Comparison of ENCODE assay signal across 2 cellular contexts in genomic region chr12:53523131-53523530, GRCh38.
TF ChIP-seq lines count a peak whose summit lies in the region.

No MANE protein-coding gene starts in this region.

TF ChIP-seq in IMR-90, 13 proteins besides CTCF, POLR2A, EP300 and RAD21:
- TF ChIP-seq FOS (IDR thresholded peaks at IDR 0.05; ENCODE audit: low read depth, low read length) (no peak), USF2 (IDR thresholded peaks at IDR 0.05; ENCODE audit: low read depth, low read length) (no peak), CHD1 (IDR thresholded peaks at IDR 0.05; ENCODE audit: low read depth, low read length) (no peak), ELK1 (IDR thresholded peaks at IDR 0.05; ENCODE audit: borderline replicate concordance, low read depth, low read length) (no peak), MXI1 (IDR thresholded peaks at IDR 0.05; ENCODE audit: borderline replicate concordance, low read depth, low read length) (no peak), NFE2L2 (IDR thresholded peaks at IDR 0.05; ENCODE audit: low read depth, low read length) (no peak), CEBPB (IDR thresholded peaks at IDR 0.05; ENCODE audit: low read depth, low read length) (no peak), BHLHE40 (IDR thresholded peaks at IDR 0.05; ENCODE audit: low read depth, low read length) (no peak), MAZ (IDR thresholded peaks at IDR 0.05; ENCODE audit: borderline replicate concordance, low read depth, low read length) (no peak), SMC3 (IDR thresholded peaks at IDR 0.05; ENCODE audit: low read depth, low read length) (no peak), RCOR1 (IDR thresholded peaks at IDR 0.05; ENCODE audit: insufficient replicate concordance, low read length) (no peak), MAFK (IDR thresholded peaks at IDR 0.05; ENCODE audit: low read depth, low read length) (no peak), RFX5 (IDR thresholded peaks at IDR 0.05; ENCODE audit: low read depth, low read length) (no peak)
TF ChIP-seq in IMR-90: peak in this region for 0.

TF ChIP-seq in endothelial cell of umbilical vein, 7 proteins besides CTCF, POLR2A, EP300 and RAD21:
- TF ChIP-seq MYC (IDR thresholded peaks at IDR 0.05; ENCODE audit: low read depth, low read length): no peak
- TF ChIP-seq MAX (IDR thresholded peaks at IDR 0.05; ENCODE audit: insufficient read depth, insufficient read length): no peak
- TF ChIP-seq FOS (IDR thresholded peaks at IDR 0.05; ENCODE audit: borderline replicate concordance, insufficient read depth, low read length): no peak
- no peak for TF ChIP-seq GATA2 (IDR thresholded peaks at IDR 0.05; ENCODE audit: insufficient read depth, insufficient read length, low read depth, low read length)
- no peak for TF ChIP-seq EZH2 (IDR thresholded peaks at IDR 0.05; ENCODE audit: borderline replicate concordance, low read depth, low read length, severe bottlenecking)
- no peak for TF ChIP-seq JUN (IDR thresholded peaks at IDR 0.05; ENCODE audit: borderline replicate concordance, insufficient read depth, insufficient read length, low read depth)
- no peak for TF ChIP-seq POLR2AphosphoS5 (IDR thresholded peaks at IDR 0.05; ENCODE audit: insufficient read depth, low read depth, low read length)
